In the genomic region with DNA sequence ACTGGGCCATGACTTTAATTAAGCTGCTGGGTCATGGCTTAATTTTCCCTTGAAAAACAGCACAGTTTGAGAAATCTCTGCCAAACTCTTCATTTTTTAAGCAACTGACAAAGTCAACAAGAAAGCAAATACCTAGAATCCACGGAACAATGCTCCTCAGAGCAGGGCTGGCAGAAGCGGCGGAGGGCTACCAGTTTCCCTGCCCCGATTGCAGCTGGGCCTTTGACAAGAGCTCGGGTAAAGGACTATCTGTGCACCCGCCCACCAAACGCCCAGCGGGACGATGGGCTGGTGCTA, we compare ENCODE assay signal across 8 cellular contexts. TPM values are rescaled to one million over a fixed set of nuclear protein-coding genes. Genes with fewer than 3 reads are reported as not detected.
DNase-seq lines count a peak whose midpoint lies in the region; ATAC-seq lines count a peak whose summit lies in the region.

No MANE protein-coding gene starts in this region.

- H3K27ac ChIP-seq in ACC112 (ENCODE audit: low read depth, low read length) (peak overlapping the region; percentile 84), layer of hippocampus (ENCODE audit: low read depth, low read length) (peak overlapping the region; percentile 97), thymus (ENCODE audit: low read depth) (no peak overlapping the region)

- DNase-seq in astrocyte of the hippocampus (ENCODE audit: low read depth, low spot score): peak; percentile 78
- DNase-seq in epidermal melanocyte (ENCODE audit: insufficient read length, low spot score): no peak
- no peak for DNase-seq in cortex of kidney (lab: John Stamatoyannopoulos, UW)

- ATAC-seq in HG02798 (IDR thresholded peaks at IDR 0.05; ENCODE audit: poor library complexity, unreplicated experiment) (peak; percentile 48), GM18870 (IDR thresholded peaks at IDR 0.05; ENCODE audit: unreplicated experiment) (no peak)

- under 1% methylated on average over 9 of the region's 9 CpGs for WGBS in thymus

- H3K27me3 ChIP-seq in ACC112 (ENCODE audit: insufficient read depth, low read length) (no peaks in the 10 kb centered on the region), layer of hippocampus (ENCODE audit: control insufficient read depth, insufficient read depth, low read length) (no peaks in the 10 kb centered on the region), thymus (ENCODE audit: control insufficient read depth, insufficient read depth) (no peaks in the 10 kb centered on the region)

- H3K79me2 ChIP-seq in ACC112 (ENCODE audit: control insufficient read depth, insufficient read depth, low read length, unreplicated experiment): peaks cover 48% of the 10 kb centered on the region

- H3K4me3 ChIP-seq in ACC112 (ENCODE audit: low read depth, low read length) (peak overlapping the region; percentile 79), thymus (ENCODE audit: low read length) (peak overlapping the region; percentile 64)

- H3K36me3 ChIP-seq in ACC112 (ENCODE audit: insufficient read depth, low read length) (no peaks in the 10 kb centered on the region), thymus (ENCODE audit: control insufficient read depth, insufficient read depth) (no peaks in the 10 kb centered on the region)

- H2AFZ ChIP-seq in ACC112 (ENCODE audit: low read length, unreplicated experiment): peak overlapping the region; percentile 32

- H3K4me1 ChIP-seq in ACC112 (ENCODE audit: control insufficient read depth, insufficient read depth, low read length, unreplicated experiment): peaks cover 30% of the 10 kb centered on the region
- no peaks in the 10 kb centered on the region for H3K4me1 ChIP-seq in thymus (ENCODE audit: control insufficient read depth, insufficient read depth, low read length)

- no peaks in the 10 kb centered on the region for H3K9me3 ChIP-seq in thymus (ENCODE audit: control insufficient read depth)

RNA-seq across cellular contexts. Expression of gene GOLIM4, which starts 1.2 kb away (rescaled TPM):
- polyA plus RNA-seq in thymus: 8.4 TPM
